8 cellular contexts compared by ENCODE assay signal in the genomic region with DNA sequence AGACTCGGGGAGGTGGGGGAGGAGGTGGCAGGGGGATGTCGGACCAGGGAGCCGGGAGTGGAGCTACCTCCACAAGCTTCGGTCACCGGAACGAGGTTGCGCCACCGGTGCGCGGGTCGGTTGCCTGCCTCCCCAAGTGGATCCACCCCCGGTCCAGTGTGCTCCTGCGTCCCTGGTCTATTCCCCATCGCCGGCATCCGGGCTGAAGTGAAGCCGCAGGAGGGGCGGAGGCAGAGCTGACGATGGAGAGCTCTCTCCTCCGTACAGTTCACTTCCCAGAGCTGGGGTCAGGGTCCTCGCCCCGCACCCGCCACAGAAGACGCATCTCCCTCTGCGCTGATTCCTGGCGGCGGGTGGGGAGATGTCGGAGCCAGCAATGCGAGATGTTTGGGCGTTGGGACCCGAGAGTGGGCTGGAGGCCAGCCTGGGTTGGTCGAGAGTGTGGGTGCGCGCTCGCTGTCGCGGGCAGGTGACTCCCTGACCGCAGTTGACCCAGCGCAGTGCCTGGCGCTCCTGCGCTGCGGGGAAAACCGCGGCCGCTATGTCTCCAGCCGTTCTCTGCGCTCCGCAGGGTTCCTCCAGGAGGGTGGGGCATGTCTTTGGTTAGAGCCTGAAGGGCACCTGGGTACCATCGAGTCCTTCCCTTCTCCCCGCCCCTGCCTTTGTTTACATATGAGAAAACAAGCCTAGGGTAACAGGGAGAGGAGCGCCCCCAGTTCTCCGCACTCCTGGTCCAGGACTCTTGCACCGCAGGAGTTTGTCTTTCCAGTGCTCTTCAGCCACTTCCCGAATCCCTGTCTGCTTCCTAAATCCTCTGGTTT. TPM values are rescaled to one million over a fixed set of nuclear protein-coding genes. Genes with fewer than 3 reads are reported as not detected.
DNase-seq lines count a peak whose midpoint lies in the region; ATAC-seq and TF ChIP-seq lines count a peak whose summit lies in the region.

No MANE protein-coding gene starts in this region.

- H3K36me3 ChIP-seq in HUES64 (ENCODE audit: insufficient read depth, low read length) (no peaks in the 10 kb centered on the region), brain microvascular endothelial cell (replicated peaks) (no peaks in the 10 kb centered on the region), liver (ENCODE audit: control insufficient read depth in 4 of 4, insufficient read depth in 3 of 4, low read depth in 1 of 4, low read length in 3 of 4) (no peaks in the 10 kb centered on the region), subcutaneous abdominal adipose tissue (ENCODE audit: control insufficient read depth in 5 of 5, insufficient read depth in 5 of 5, low read length in 5 of 5) (no peaks in the 10 kb centered on the region)

- H3K4me1 ChIP-seq in HUES64 (ENCODE audit: insufficient read depth, low read length): peaks cover 6% of the 10 kb centered on the region
- H3K4me1 ChIP-seq in liver (ENCODE audit: control insufficient read depth in 4 of 4, insufficient read depth in 4 of 4, low read length in 3 of 4): peaks cover 0 to 25% (median 15%) of the 10 kb centered on the region in 4 donors
- peaks cover 1 to 48% (median 31%) of the 10 kb centered on the region in 5 donors for H3K4me1 ChIP-seq in subcutaneous abdominal adipose tissue (ENCODE audit: control insufficient read depth in 5 of 5, insufficient read depth in 5 of 5, low read length in 5 of 5)

- H3K27ac ChIP-seq in HUES64 (ENCODE audit: low read depth, low read length) (no peak overlapping the region), brain microvascular endothelial cell (no peak overlapping the region), liver (ENCODE audit: low read depth in 1 of 2, low read length in 2 of 2) (peak overlapping the region; percentile 67 to 86), subcutaneous abdominal adipose tissue (ENCODE audit: low read depth, low read length) (peak overlapping the region; percentile 72)

- no peak for TF ChIP-seq RAD21 in liver (IDR thresholded peaks at IDR 0.05)

- no peak for TF ChIP-seq CTCF in brain microvascular endothelial cell (IDR thresholded peaks at IDR 0.05; ENCODE audit: low read depth, low read length, missing control alignments)
- no peak for TF ChIP-seq CTCF in liver (IDR thresholded peaks at IDR 0.05; ENCODE audit: low read depth, low read length, missing input control)

- ATAC-seq in GM21526 (IDR thresholded peaks at IDR 0.05; ENCODE audit: low FRiP score, unreplicated experiment) (no peak), HG03196 (IDR thresholded peaks at IDR 0.05; ENCODE audit: unreplicated experiment) (no peak)

- 2% methylated on average over 54 of the region's 54 CpGs for WGBS in HUES64
- 3% methylated on average over 54 of the region's 54 CpGs for WGBS in liver

- H3K9me3 ChIP-seq in HUES64 (ENCODE audit: insufficient read depth, low read depth, low read length) (no peaks in the 10 kb centered on the region), liver (ENCODE audit: control insufficient read depth in 4 of 4, low read length in 3 of 4) (no peaks in the 10 kb centered on the region), subcutaneous abdominal adipose tissue (ENCODE audit: control insufficient read depth in 5 of 5, low read length in 5 of 5) (no peaks in the 10 kb centered on the region)

- H3K9ac ChIP-seq in HUES64 (ENCODE audit: low read depth, low read length): no peak overlapping the region
- peak overlapping the region; percentile 45 for H3K9ac ChIP-seq in liver (ENCODE audit: low read depth in 1 of 2, low read length in 2 of 2)
- H3K9ac ChIP-seq in subcutaneous abdominal adipose tissue (ENCODE audit: low read length in 5 of 5): peak overlapping the region in 4 of 5 donors; percentile 62 to 89 (median 76)

- H3K27me3 ChIP-seq in HUES64 (ENCODE audit: insufficient read depth, low read length): peaks cover 58% of the 10 kb centered on the region
- H3K27me3 ChIP-seq in brain microvascular endothelial cell (replicated peaks): peaks cover 2% of the 10 kb centered on the region
- H3K27me3 ChIP-seq in liver (ENCODE audit: control insufficient read depth in 4 of 4, insufficient read depth in 4 of 4, low read length in 3 of 4): peaks cover 0 to 2% (median 0%) of the 10 kb centered on the region in 4 donors
- H3K27me3 ChIP-seq in subcutaneous abdominal adipose tissue (ENCODE audit: control insufficient read depth in 5 of 5, insufficient read depth in 4 of 5, low read length in 5 of 5): peaks cover 0 to 24% (median 15%) of the 10 kb centered on the region in 5 donors

- DNase-seq in AG08396 (ENCODE audit: low spot score) (peak; percentile 32), brain microvascular endothelial cell (peak; percentile 43), ACHN (no peak)

- peak overlapping the region; percentile 62 for H3K4me3 ChIP-seq in HUES64 (ENCODE audit: low read length)
- peak overlapping the region; percentile 64 for H3K4me3 ChIP-seq in brain microvascular endothelial cell (ENCODE audit: low read depth, low read length)
- peak overlapping the region; percentile 34 to 77 (median 52) for H3K4me3 ChIP-seq in liver (ENCODE audit: low read depth in 1 of 3, low read length in 3 of 3)
- peak overlapping the region; percentile 70 to 96 (median 93) for H3K4me3 ChIP-seq in subcutaneous abdominal adipose tissue (ENCODE audit: low read depth in 1 of 5, low read length in 5 of 5)

- in situ Hi-C loops in brain microvascular endothelial cell (cut with HindIII; ENCODE audit: low pct_ligation_motif_present, low sequenced_read_pairs) (no loop called here), ACHN (cut with HindIII; ENCODE audit: low pct_ligation_motif_present, low pct_unique_long_range_greater_than_20kb, low sequenced_read_pairs) (no loop called here)

TF ChIP-seq in liver, 16 proteins besides CTCF, POLR2A, EP300 and RAD21:
- no peak for TF ChIP-seq YY1 (IDR thresholded peaks at IDR 0.05)
- no peak for TF ChIP-seq RXRA (IDR thresholded peaks at IDR 0.05)
- TF ChIP-seq TAF1 (conservative IDR thresholded peaks at IDR 0.05): no peak
- TF ChIP-seq HNF4G (IDR thresholded peaks at IDR 0.05): no peak
- no peak for TF ChIP-seq SP1 (IDR thresholded peaks at IDR 0.05)
- TF ChIP-seq JUND (IDR thresholded peaks at IDR 0.05): no peak
- TF ChIP-seq FOXA2 (IDR thresholded peaks at IDR 0.05): no peak
- TF ChIP-seq, protein P1, sequence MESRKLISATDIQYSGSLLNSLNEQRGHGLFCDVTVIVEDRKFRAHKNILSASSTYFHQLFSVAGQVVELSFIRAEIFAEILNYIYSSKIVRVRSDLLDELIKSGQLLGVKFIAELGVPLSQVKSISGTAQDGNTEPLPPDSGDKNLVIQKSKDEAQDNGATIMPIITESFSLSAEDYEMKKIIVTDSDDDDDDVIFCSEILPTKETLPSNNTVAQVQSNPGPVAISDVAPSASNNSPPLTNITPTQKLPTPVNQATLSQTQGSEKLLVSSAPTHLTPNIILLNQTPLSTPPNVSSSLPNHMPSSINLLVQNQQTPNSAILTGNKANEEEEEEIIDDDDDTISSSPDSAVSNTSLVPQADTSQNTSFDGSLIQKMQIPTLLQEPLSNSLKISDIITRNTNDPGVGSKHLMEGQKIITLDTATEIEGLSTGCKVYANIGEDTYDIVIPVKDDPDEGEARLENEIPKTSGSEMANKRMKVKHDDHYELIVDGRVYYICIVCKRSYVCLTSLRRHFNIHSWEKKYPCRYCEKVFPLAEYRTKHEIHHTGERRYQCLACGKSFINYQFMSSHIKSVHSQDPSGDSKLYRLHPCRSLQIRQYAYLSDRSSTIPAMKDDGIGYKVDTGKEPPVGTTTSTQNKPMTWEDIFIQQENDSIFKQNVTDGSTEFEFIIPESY (IDR thresholded peaks at IDR 0.05): no peak
- TF ChIP-seq HNF4A (conservative IDR thresholded peaks at IDR 0.05): no peak

RNA-seq across cellular contexts. Expression of a gene that starts 1.7 kb away (rescaled TPM):
- polyA plus RNA-seq in HUES64 (2013, experiment 1 of 2): 1.8 TPM
- polyA plus RNA-seq in HUES64 (2013, experiment 2 of 2): 3.1 TPM
- total RNA-seq in liver: 10 to 100 TPM in 1 of 2 donors, 1 to 10 TPM in 1; 4.3 to 18.5 TPM
- 10 to 100 TPM in 1 of 2 donors, 1 to 10 TPM in 1; 2.5 to 13.5 TPM for polyA plus RNA-seq in liver

Comparison
In these comparisons a context has a peak if more than half of its experiments do, and no peak if none do; other contexts are left out.
1. H3K27ac ChIP-seq: peak in liver (2 of 2) and subcutaneous abdominal adipose tissue (single experiment); none in HUES64 (single experiment) and brain microvascular endothelial cell (single experiment).
2. Peak in every context shown above with its lines, with median percentiles within 50 percentile points of each other: H3K4me3 ChIP-seq.